17 cellular contexts compared by ENCODE assay signal in genomic region chrX:110267874-110268273, GRCh38. TPM values are rescaled to one million over a fixed set of nuclear protein-coding genes. Genes with fewer than 3 reads are reported as not detected.
DNase-seq lines count a peak whose midpoint lies in the region; ATAC-seq and TF ChIP-seq lines count a peak whose summit lies in the region.
"Had no signal": no experiment of that assay in that cellular context is flagged by ENCODE, and none has a peak within 500 bp of the region (broad histone marks: within the 10 kb centered on the region; RNA-seq: fewer than 3 reads in every experiment).

No MANE protein-coding gene starts in this region.

- no peaks in the 10 kb centered on the region for H3K36me3 ChIP-seq in mesenchymal stem cell (ENCODE audit: control insufficient read depth in 1 of 2, insufficient read depth in 2 of 2, low read depth in 1 of 2, low read length in 2 of 2)
- H3K36me3 ChIP-seq: MG63 had no signal

- peak overlapping the region; percentile 60 for H4K8ac ChIP-seq in mesenchymal stem cell (ENCODE audit: low read length)

- H3K23ac ChIP-seq in mesenchymal stem cell (ENCODE audit: low read length in 2 of 2), result no peak overlapping the region

- no peak overlapping the region for H2AK5ac ChIP-seq in mesenchymal stem cell (ENCODE audit: low read length, severe bottlenecking)

- no peaks in the 10 kb centered on the region for H3K9me3 Mint-ChIP-seq in activated T-cell treated with anti-CD3 and anti-CD28 coated beads, Interleukin-2, amount 50 U/mL, for 72 hours
- no peaks in the 10 kb centered on the region for H3K9me3 Mint-ChIP-seq in HFFc6
- no peaks in the 10 kb centered on the region for H3K9me3 Mint-ChIP-seq in activated CD4-positive, alpha-beta memory T cell treated with anti-CD3 and anti-CD28 coated beads, Interleukin-2, amount 10 ng/mL, durations not matched to agents 7 days and 5 days
- H3K9me3 Mint-ChIP-seq: activated B cell treated with CpG ODN at 0.5 μM for 24 hours had no signal

- peaks cover 0 to 6% of the 10 kb centered on the region in 2 experiments for H3K27me3 ChIP-seq in mesenchymal stem cell (ENCODE audit: control insufficient read depth in 1 of 2, insufficient read depth in 1 of 2, low read length in 2 of 2)
- H3K27me3 ChIP-seq: hepatocyte, MG63 had no signal

- H3K27ac ChIP-seq in mesenchymal stem cell (ENCODE audit: low read length, poor library complexity, severe bottlenecking), result no peak overlapping the region
- H3K27ac ChIP-seq: hepatocyte had no signal

- no peak overlapping the region for H4K91ac ChIP-seq in mesenchymal stem cell (ENCODE audit: low read length)

- H3K4ac ChIP-seq in mesenchymal stem cell (ENCODE audit: low read depth in 1 of 2, low read length in 2 of 2), result no peak overlapping the region

- peak overlapping the region; percentile 82 for H3K27ac Mint-ChIP-seq in activated T-cell treated with anti-CD3 and anti-CD28 coated beads, Interleukin-2, amount 50 U/mL, for 72 hours
- H3K27ac Mint-ChIP-seq in HFFc6, result peak overlapping the region; percentile 62; the same call in 1 of the 2 replicates
- H3K27ac Mint-ChIP-seq in activated CD4-positive, alpha-beta memory T cell treated with anti-CD3 and anti-CD28 coated beads, Interleukin-2, amount 10 ng/mL, durations not matched to agents 7 days and 5 days, result peak overlapping the region; percentile 80
- H3K27ac Mint-ChIP-seq: activated B cell treated with CpG ODN at 0.5 μM for 24 hours had no signal

- no peak for DNase-seq in activated T-cell treated with anti-CD3 and anti-CD28 coated beads, Interleukin-2, amount 50 U/mL, for 72 hours
- no peak for DNase-seq in activated T-cell treated with anti-CD3 and anti-CD28 coated beads, Interleukin-2, amount 50 U/mL, for 1 hour
- DNase-seq in HFFc6 (no peak), mesenchymal stem cell (no peak), HEK293T (ENCODE audit: extremely low spot score) (no peak), DMS153 (lab: John Stamatoyannopoulos, UW) (no peak)
- DNase-seq in activated CD4-positive, alpha-beta memory T cell treated with anti-CD3 and anti-CD28 coated beads, Interleukin-2, amount 10 ng/mL, durations not matched to agents 7 days and 5 days, result no peak
- no peak for DNase-seq in activated CD4-positive, CD25-positive, alpha-beta regulatory T cell treated with anti-CD3 and anti-CD28 coated beads, Interleukin-2, amount 50 U/mL, for 72 hours
- DNase-seq: activated B cell treated with CpG ODN at 0.5 μM for 24 hours; activated CD8-positive, alpha-beta memory T cell treated with anti-CD3 and anti-CD28 coated beads, Interleukin-2, amount 50 U/mL, for 48 hours; MG63; midbrain; NCI-H187; nucleus accumbens; right cardiac atrium; RPMI8226 had no signal

- H3K79me1 ChIP-seq in mesenchymal stem cell (replicated peaks; ENCODE audit: low read length, poor library complexity, severe bottlenecking), result no peaks in the 10 kb centered on the region

- peaks cover 27% of the 10 kb centered on the region for H3K4me1 Mint-ChIP-seq in activated T-cell treated with anti-CD3 and anti-CD28 coated beads, Interleukin-2, amount 50 U/mL, for 72 hours (ENCODE audit: low read depth)
- H3K4me1 Mint-ChIP-seq in HFFc6 (ENCODE audit: low read depth), result peaks cover 34% of the 10 kb centered on the region
- H3K4me1 Mint-ChIP-seq in activated CD4-positive, alpha-beta memory T cell treated with anti-CD3 and anti-CD28 coated beads, Interleukin-2, amount 10 ng/mL, durations not matched to agents 7 days and 5 days, result peaks cover 39% of the 10 kb centered on the region

- peak overlapping the region in 1 of 2 experiments; percentile 11 for H3K18ac ChIP-seq in mesenchymal stem cell (ENCODE audit: low read depth in 1 of 2, low read length in 2 of 2)

- no peak overlapping the region for H3K9ac ChIP-seq in mesenchymal stem cell (ENCODE audit: low read length)

- H2BK120ac ChIP-seq in mesenchymal stem cell (ENCODE audit: low read depth, low read length), result no peak overlapping the region

- CTCF ChIA-PET in activated CD4-positive, alpha-beta memory T cell treated with anti-CD3 and anti-CD28 coated beads, Interleukin-2, amount 10 ng/mL, durations not matched to agents 7 days and 5 days (lab: Charles Lee), result no interaction called here
- CTCF ChIA-PET in HEK293T (lab: Yijun Ruan, JAX), result no interaction called here

- no peak for TF ChIP-seq CTCF in HFFc6 (IDR thresholded peaks at IDR 0.05)

- H3K4me3 ChIP-seq in mesenchymal stem cell (ENCODE audit: insufficient read depth in 1 of 2, low read depth in 1 of 2, low read length in 2 of 2), result no peak overlapping the region
- H3K4me3 ChIP-seq: hepatocyte, MG63 had no signal

- H3K4me3 Mint-ChIP-seq in activated T-cell treated with anti-CD3 and anti-CD28 coated beads, Interleukin-2, amount 50 U/mL, for 72 hours, result peak overlapping the region in 1 of 2 donors; percentile 71
- H3K4me3 Mint-ChIP-seq in HFFc6, result peak overlapping the region; percentile 12; the same call in 1 of the 2 replicates
- no peak overlapping the region for H3K4me3 Mint-ChIP-seq in activated CD4-positive, alpha-beta memory T cell treated with anti-CD3 and anti-CD28 coated beads, Interleukin-2, amount 10 ng/mL, durations not matched to agents 7 days and 5 days
- H3K4me3 Mint-ChIP-seq: activated B cell treated with CpG ODN at 0.5 μM for 24 hours had no signal

- H3K4me1 ChIP-seq in mesenchymal stem cell (ENCODE audit: control insufficient read depth, insufficient read depth, low read depth, low read length), result no peaks in the 10 kb centered on the region

- no peak overlapping the region for H2AFZ ChIP-seq in mesenchymal stem cell (ENCODE audit: low read depth, low read length)
- H2AFZ ChIP-seq: hepatocyte had no signal

- peaks cover 0 to 1% of the 10 kb centered on the region in 2 donors for H3K36me3 Mint-ChIP-seq in activated T-cell treated with anti-CD3 and anti-CD28 coated beads, Interleukin-2, amount 50 U/mL, for 72 hours (ENCODE audit: insufficient read depth in 2 of 2)
- H3K36me3 Mint-ChIP-seq in HFFc6 (ENCODE audit: low read depth), result no peaks in the 10 kb centered on the region
- peaks cover 8% of the 10 kb centered on the region for H3K36me3 Mint-ChIP-seq in activated CD4-positive, alpha-beta memory T cell treated with anti-CD3 and anti-CD28 coated beads, Interleukin-2, amount 10 ng/mL, durations not matched to agents 7 days and 5 days (ENCODE audit: low read depth)

- H3K27me3 Mint-ChIP-seq in activated T-cell treated with anti-CD3 and anti-CD28 coated beads, Interleukin-2, amount 50 U/mL, for 72 hours (ENCODE audit: low read depth), result peaks cover 16% of the 10 kb centered on the region
- no peaks in the 10 kb centered on the region for H3K27me3 Mint-ChIP-seq in HFFc6 (ENCODE audit: insufficient read depth)
- no peaks in the 10 kb centered on the region for H3K27me3 Mint-ChIP-seq in activated CD4-positive, alpha-beta memory T cell treated with anti-CD3 and anti-CD28 coated beads, Interleukin-2, amount 10 ng/mL, durations not matched to agents 7 days and 5 days
- H3K27me3 Mint-ChIP-seq: activated B cell treated with CpG ODN at 0.5 μM for 24 hours had no signal

- no peaks in the 10 kb centered on the region for H3K9me3 ChIP-seq in mesenchymal stem cell (ENCODE audit: control insufficient read depth, low read length)
- H3K9me3 ChIP-seq: MG63 had no signal

- ATAC-seq in activated T-cell treated with anti-CD3 and anti-CD28 coated beads, Interleukin-2, amount 50 U/mL, for 72 hours (replicated peaks in 1 of 2), result no peak
- ATAC-seq: right cardiac atrium had no signal

- no peak overlapping the region for H2BK5ac ChIP-seq in mesenchymal stem cell (ENCODE audit: low read depth, low read length, poor library complexity, severe bottlenecking)

- WGBS in mesenchymal stem cell, result no CpG with 5 or more reads among the region's 2 CpGs

- H3K4me2 ChIP-seq in mesenchymal stem cell (ENCODE audit: low read length, poor library complexity, severe bottlenecking), result no peak overlapping the region
- H3K4me2 ChIP-seq: hepatocyte had no signal

- H3K14ac ChIP-seq in mesenchymal stem cell (ENCODE audit: low read length in 2 of 2), result no peak overlapping the region

- H2BK15ac ChIP-seq in mesenchymal stem cell (ENCODE audit: low read depth, poor library complexity, severe bottlenecking), result no peak overlapping the region

- POLR2A ChIA-PET in activated CD4-positive, alpha-beta memory T cell treated with anti-CD3 and anti-CD28 coated beads, Interleukin-2, amount 10 ng/mL, durations not matched to agents 7 days and 5 days (lab: Charles Lee), result no interaction called here
- POLR2A ChIA-PET in HEK293T (lab: Yijun Ruan, JAX), result no interaction called here

- no peak overlapping the region for H2BK12ac ChIP-seq in mesenchymal stem cell (ENCODE audit: low read length in 2 of 2)

TF ChIP-seq in HEK293T, 16 proteins besides CTCF, POLR2A, EP300 and RAD21:
- TF ChIP-seq PKNOX1 (IDR thresholded peaks at IDR 0.05) (no peak), SP1 (IDR thresholded peaks at IDR 0.05) (no peak), L3MBTL2 (conservative IDR thresholded peaks at IDR 0.05) (no peak), FOXK2 (IDR thresholded peaks at IDR 0.05) (no peak), SUZ12 (IDR thresholded peaks at IDR 0.05) (no peak), FOXA1 (IDR thresholded peaks at IDR 0.05) (no peak), BHLHE40 (IDR thresholded peaks at IDR 0.05; ENCODE audit: borderline replicate concordance) (no peak), ZNF384 (IDR thresholded peaks at IDR 0.05) (no peak), TARDBP (IDR thresholded peaks at IDR 0.05) (no peak), FOXM1 (IDR thresholded peaks at IDR 0.05; ENCODE audit: borderline replicate concordance) (no peak), NFRKB (IDR thresholded peaks at IDR 0.05) (no peak), CTBP1 (IDR thresholded peaks at IDR 0.05; ENCODE audit: borderline replicate concordance) (no peak), HDGF (IDR thresholded peaks at IDR 0.05; ENCODE audit: borderline replicate concordance) (no peak), ELF4 (IDR thresholded peaks at IDR 0.05) (no peak), ARNT (IDR thresholded peaks at IDR 0.05) (no peak)

RNA-seq across cellular contexts. Expression of gene AMMECR1, which starts 50.0 kb away (rescaled TPM):
- total RNA-seq in activated T-cell treated with anti-CD3 and anti-CD28 coated beads, Interleukin-2, amount 50 U/mL, for 72 hours, result 10 to 100 TPM; 12.8 to 15.9 TPM
- total RNA-seq in HFFc6 (2021; fragmentation: NEBNext Ultra II Directional; extraction: Animal tissue kit (Norgen Biotek cat#: 25700)), result 10 to 100 TPM; 10.1 to 13.4 (median 11.7) TPM
- 10 to 100 TPM; 12.6 to 12.8 TPM for total RNA-seq in activated CD4-positive, alpha-beta memory T cell treated with anti-CD3 and anti-CD28 coated beads, Interleukin-2, amount 10 ng/mL, durations not matched to agents 7 days and 5 days
- polyA plus RNA-seq in mesenchymal stem cell (2013, experiment 1 of 2), result 13.7 TPM
- polyA plus RNA-seq in mesenchymal stem cell (2013, experiment 2 of 2), result 14.4 TPM
